Comparison of ENCODE assay signal across 14 cellular contexts in the genomic region with DNA sequence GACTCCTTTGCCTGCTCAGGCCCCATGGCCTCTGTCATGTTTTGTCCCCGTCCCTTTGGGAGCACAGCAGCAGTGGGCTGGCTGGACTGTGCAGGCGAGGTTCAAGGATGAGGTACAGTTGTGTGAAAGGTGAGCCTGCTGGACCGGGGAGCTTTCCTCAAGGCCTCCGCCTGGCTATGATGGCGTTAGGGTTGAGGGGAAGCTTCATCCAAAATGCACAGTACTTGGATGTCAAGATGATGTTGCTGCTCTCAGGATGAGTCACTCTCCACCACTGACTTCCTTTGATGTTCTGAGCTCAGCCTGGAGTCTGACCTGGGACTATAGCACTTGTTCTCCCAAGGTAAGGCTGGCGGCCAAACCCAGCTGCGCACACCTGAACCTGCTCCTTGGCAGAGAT.
DNase-seq lines count a peak whose midpoint lies in the region; ATAC-seq, FAIRE-seq and TF ChIP-seq lines count a peak whose summit lies in the region.
"Had no signal": no experiment of that assay in that cellular context is flagged by ENCODE, and none has a peak within 500 bp of the region (broad histone marks: within the 10 kb centered on the region; RNA-seq: fewer than 3 reads in every experiment).

No MANE protein-coding gene starts in this region.

- in situ Hi-C loops in HepG2 (cut with HindIII; ENCODE audit: extremely low pct_ligation_motif_present, low pct_unique_long_range_greater_than_20kb): loop anchor here (10.0 kb wide), 1 partner anchor 150 kb away; the partner anchor contains the start of gene SHH

- 93% methylated on average over 7 of the region's 7 CpGs for WGBS in HepG2 (ENCODE audit: low lambda C conversion rate)
- 66% methylated on average over 4 of the region's 7 CpGs for WGBS in right lobe of liver (ENCODE audit: insufficient coverage, low coverage, low lambda C conversion rate, missing lambda C conversion rate)

- no peak for TF ChIP-seq RAD21 in HepG2 (CRISPR knock-in tag; IDR thresholded peaks at IDR 0.05)

- TF ChIP-seq POLR2A in HepG2 (IDR thresholded peaks at IDR 0.05; ENCODE audit: insufficient read depth in 1 of 2, low read depth in 2 of 2, low read length in 2 of 2) (no peak), right lobe of liver (IDR thresholded peaks at IDR 0.05) (no peak), Peyer's patch (IDR thresholded peaks at IDR 0.05) (no peak), vagina (IDR thresholded peaks at IDR 0.05) (no peak)

- DNase-seq in HepG2 (ENCODE audit: low spot score) (no peak), right lobe of liver (no peak), Peyer's patch (peak in 2 of 3 donors; percentile 40 to 46), bronchial epithelial cell (ENCODE audit: low read depth) (peak; percentile 76), vagina (ENCODE audit: extremely low spot score in 2 of 2) (peak; percentile 83 to 96), germinal center (ENCODE audit: low spot score) (no peak), NCI-H2107 (lab: John Stamatoyannopoulos, UW) (no peak)
- DNase-seq: amniotic stem cell, NCI-H1092 treated with DMSO at 0.1 percent for 48 hours, NCI-H82, nucleus accumbens had no signal

- H3K27me3 ChIP-seq in HepG2 (ENCODE audit: control insufficient read depth in 1 of 2, insufficient read depth in 2 of 2, low read length in 2 of 2): no peaks in the 10 kb centered on the region; a peak in 1 of 5 replicates
- no peaks in the 10 kb centered on the region for H3K27me3 ChIP-seq in right lobe of liver
- no peaks in the 10 kb centered on the region for H3K27me3 ChIP-seq in Peyer's patch
- peaks cover 1% of the 10 kb centered on the region for H3K27me3 ChIP-seq in bronchial epithelial cell (ENCODE audit: control insufficient read depth, insufficient read depth, low read length)
- no peaks in the 10 kb centered on the region for H3K27me3 ChIP-seq in vagina

- no peak overlapping the region for H3K9ac ChIP-seq in HepG2 (ENCODE audit: insufficient read depth, low read depth, low read length)

- CTCF ChIA-PET in HepG2 (lab: Yijun Ruan, JAX; ENCODE audit: low intra/inter-chr PET ratio, low total read pairs): no interaction called here

- intact Hi-C loops in HepG2 (cut with micrococcal nuclease; ENCODE audit: unreplicated experiment) (no loop called here), right lobe of liver (cut with DNase I) (no loop called here), vagina (cut with DNase I) (no loop called here)

- H3K27ac ChIP-seq in HepG2 (ENCODE audit: extremely low read length, insufficient read depth, low read length): no peak overlapping the region
- no peak overlapping the region for H3K27ac ChIP-seq in right lobe of liver
- no peak overlapping the region for H3K27ac ChIP-seq in Peyer's patch
- no peak overlapping the region for H3K27ac ChIP-seq in vagina
- H3K27ac ChIP-seq: SK-N-MC had no signal

- TF ChIP-seq CTCF in HepG2 (CRISPR knock-in tag; IDR thresholded peaks at IDR 0.05): no peak
- TF ChIP-seq CTCF in right lobe of liver (IDR thresholded peaks at IDR 0.05): no peak
- no peak for TF ChIP-seq CTCF in Peyer's patch (IDR thresholded peaks at IDR 0.05)
- no peak for TF ChIP-seq CTCF in bronchial epithelial cell (IDR thresholded peaks at IDR 0.05; ENCODE audit: insufficient read depth, low read length, severe bottlenecking)
- no peak for TF ChIP-seq CTCF in vagina (IDR thresholded peaks at IDR 0.05)

- H3K4me1 ChIP-seq in HepG2 (ENCODE audit: insufficient read depth, low read length): peaks cover 43% of the 10 kb centered on the region
- no peaks in the 10 kb centered on the region for H3K4me1 ChIP-seq in right lobe of liver
- peaks cover 0 to 10% (median 0%) of the 10 kb centered on the region in 4 donors for H3K4me1 ChIP-seq in Peyer's patch
- H3K4me1 ChIP-seq in vagina: no peaks in the 10 kb centered on the region

- H4K20me1 ChIP-seq in HepG2 (ENCODE audit: insufficient read depth, low read length): no peaks in the 10 kb centered on the region; the same call in 1 of the 2 replicates

- no peaks in the 10 kb centered on the region for H3K79me2 ChIP-seq in HepG2 (ENCODE audit: insufficient read depth, low read length)

- no peak overlapping the region for H3K4me3 ChIP-seq in HepG2 (replicated peaks in 1 of 3; ENCODE audit: insufficient read depth in 1 of 3, low read depth in 2 of 3, low read length in 3 of 3)
- H3K4me3 ChIP-seq in right lobe of liver: no peak overlapping the region
- no peak overlapping the region for H3K4me3 ChIP-seq in Peyer's patch
- no peak overlapping the region for H3K4me3 ChIP-seq in bronchial epithelial cell (ENCODE audit: low read depth, low read length)
- no peak overlapping the region for H3K4me3 ChIP-seq in vagina
- H3K4me3 ChIP-seq: SK-N-MC had no signal

- H2AFZ ChIP-seq in HepG2 (ENCODE audit: low read length): no peak overlapping the region

- POLR2A ChIA-PET in HepG2 (lab: Yijun Ruan, JAX): interaction anchor here (6.1 kb wide), 1 partner anchor 14 kb away, joined by 121 read pairs; no protein-coding TSS in a partner anchor

- H3K4me2 ChIP-seq in HepG2 (ENCODE audit: low read depth, low read length): no peak overlapping the region

- ATAC-seq in HepG2 (no peak), right lobe of liver (no peak), HG03432 (IDR thresholded peaks at IDR 0.05; ENCODE audit: unreplicated experiment) (no peak)
- ATAC-seq: activated CD4-positive, CD25-positive, alpha-beta regulatory T cell treated with anti-CD3 and anti-CD28 coated beads, Interleukin-2, amount 50 U/mL, for 24 hours had no signal

- TF ChIP-seq EP300 in HepG2 (IDR thresholded peaks at IDR 0.05; ENCODE audit: low read depth in 2 of 2, low read length in 2 of 2) (no peak), HepG2 (CRISPR knock-in tag; IDR thresholded peaks at IDR 0.05; ENCODE audit: borderline replicate concordance) (no peak)

- no peaks in the 10 kb centered on the region for H3K9me3 ChIP-seq in HepG2 (ENCODE audit: low read length)
- no peaks in the 10 kb centered on the region for H3K9me3 ChIP-seq in right lobe of liver
- no peaks in the 10 kb centered on the region for H3K9me3 ChIP-seq in Peyer's patch
- H3K9me3 ChIP-seq in vagina: no peaks in the 10 kb centered on the region

- no peak for FAIRE-seq in HepG2 (lab: Jason Lieb, UNC)
- no peak for FAIRE-seq in bronchial epithelial cell (lab: Jason Lieb, UNC)

- H3K36me3 ChIP-seq in HepG2 (replicated peaks in 1 of 2; ENCODE audit: control insufficient read depth in 1 of 2, insufficient read depth in 2 of 2, low read length in 2 of 2) (peaks cover 1 to 4% of the 10 kb centered on the region in 2 experiments; a peak in 2 of 5 replicates), right lobe of liver (no peaks in the 10 kb centered on the region), Peyer's patch (no peaks in the 10 kb centered on the region), bronchial epithelial cell (ENCODE audit: control insufficient read depth, insufficient read depth, low read length) (no peaks in the 10 kb centered on the region), vagina (no peaks in the 10 kb centered on the region)

- BruUV-seq in HepG2 (replicated peaks; lab: Mats Ljungman, UMichigan): no TSS peak

TF ChIP-seq in HepG2, 621 proteins besides CTCF, POLR2A, EP300 and RAD21:
- TF ChIP-seq FOSL2 (CRISPR knock-in tag; IDR thresholded peaks at IDR 0.05) (peak; percentile 71), ZKSCAN1 (IDR thresholded peaks at IDR 0.05; ENCODE audit: low read length) (no peak)
- TF ChIP-seq, protein P1, sequence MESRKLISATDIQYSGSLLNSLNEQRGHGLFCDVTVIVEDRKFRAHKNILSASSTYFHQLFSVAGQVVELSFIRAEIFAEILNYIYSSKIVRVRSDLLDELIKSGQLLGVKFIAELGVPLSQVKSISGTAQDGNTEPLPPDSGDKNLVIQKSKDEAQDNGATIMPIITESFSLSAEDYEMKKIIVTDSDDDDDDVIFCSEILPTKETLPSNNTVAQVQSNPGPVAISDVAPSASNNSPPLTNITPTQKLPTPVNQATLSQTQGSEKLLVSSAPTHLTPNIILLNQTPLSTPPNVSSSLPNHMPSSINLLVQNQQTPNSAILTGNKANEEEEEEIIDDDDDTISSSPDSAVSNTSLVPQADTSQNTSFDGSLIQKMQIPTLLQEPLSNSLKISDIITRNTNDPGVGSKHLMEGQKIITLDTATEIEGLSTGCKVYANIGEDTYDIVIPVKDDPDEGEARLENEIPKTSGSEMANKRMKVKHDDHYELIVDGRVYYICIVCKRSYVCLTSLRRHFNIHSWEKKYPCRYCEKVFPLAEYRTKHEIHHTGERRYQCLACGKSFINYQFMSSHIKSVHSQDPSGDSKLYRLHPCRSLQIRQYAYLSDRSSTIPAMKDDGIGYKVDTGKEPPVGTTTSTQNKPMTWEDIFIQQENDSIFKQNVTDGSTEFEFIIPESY (CRISPR knock-in tag; IDR thresholded peaks at IDR 0.05): peak; percentile 73
TF ChIP-seq in HepG2: peak in this region for 2.

Comparison
In these comparisons a context has a peak if more than half of its experiments do, and no peak if none do; other contexts are left out.
1. DNase-seq: peak in Peyer's patch (2 of 3), bronchial epithelial cell (single experiment) and vagina (2 of 2); none in HepG2 (single experiment), right lobe of liver (0 of 3), germinal center (single experiment) and NCI-H2107 (single experiment).